In the genomic region with DNA sequence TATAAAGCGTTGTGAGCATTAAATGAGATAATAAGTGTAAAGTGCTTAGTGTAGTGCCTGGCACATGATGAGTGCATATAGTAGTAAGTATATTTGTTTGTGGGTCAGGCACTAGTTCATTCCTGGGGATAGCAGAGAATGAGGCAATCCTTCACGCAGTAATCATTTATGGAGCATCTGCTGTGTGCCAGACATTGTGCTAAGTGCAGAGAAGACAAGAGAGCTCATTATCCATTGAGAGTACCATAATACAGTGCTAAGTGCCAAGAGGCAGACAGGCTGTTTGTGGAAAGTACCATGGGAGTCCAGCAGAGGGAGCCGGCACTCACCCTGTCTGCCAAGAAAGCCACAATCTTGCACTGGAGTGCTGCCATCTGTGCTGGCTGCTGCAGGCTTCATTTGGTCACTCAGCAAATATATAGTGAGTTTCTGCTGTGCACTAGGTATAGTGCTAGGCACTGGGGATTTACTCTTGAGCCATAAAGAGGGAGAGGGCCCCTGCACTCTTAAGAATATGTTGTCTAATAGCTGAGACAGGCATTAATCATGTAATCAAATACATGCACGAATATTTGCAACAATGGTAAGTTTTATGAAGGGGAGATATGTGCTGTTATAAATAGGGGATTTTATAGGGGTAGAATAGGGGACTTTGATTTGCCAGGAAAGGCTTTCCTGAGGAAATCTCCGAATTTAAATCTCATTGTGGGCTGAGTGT, we compare ENCODE assay signal across 8 cellular contexts. TPM values are rescaled to one million over a fixed set of nuclear protein-coding genes. Genes with fewer than 3 reads are reported as not detected.
A peak's percentile ranks its signal among the peaks of the same experiment; 100 is the strongest.
DNase-seq lines count a peak whose midpoint lies in the region; ATAC-seq lines count a peak whose summit lies in the region.

No MANE protein-coding gene starts in this region.

- H3K27me3 Mint-ChIP-seq in activated CD4-positive, alpha-beta T cell treated with anti-CD3 and anti-CD28 coated beads for 36 hours = no peaks in the 10 kb centered on the region

- POLR2A ChIA-PET in activated CD4-positive, alpha-beta T cell treated with anti-CD3 and anti-CD28 coated beads for 36 hours (lab: Charles Lee) = no interaction called here

- in situ Hi-C loops in Caki2 (cut with HindIII; ENCODE audit: low pct_unique_long_range_greater_than_20kb, low sequenced_read_pairs) = no loop called here

- CTCF ChIA-PET in activated CD4-positive, alpha-beta T cell treated with anti-CD3 and anti-CD28 coated beads for 36 hours (lab: Charles Lee) = interaction anchor here (0.6 to 2.9 kb wide), 23 partner anchors 10 to 349 kb away, joined by 3 to 23 read pairs (median 3); a partner anchor contains a TSS

- peak overlapping the region; percentile 49 for H3K27ac Mint-ChIP-seq in activated CD4-positive, alpha-beta T cell treated with anti-CD3 and anti-CD28 coated beads for 36 hours

- no peaks in the 10 kb centered on the region for H3K9me3 Mint-ChIP-seq in activated CD4-positive, alpha-beta T cell treated with anti-CD3 and anti-CD28 coated beads for 36 hours (ENCODE audit: low read depth)

- ATAC-seq in HG02571 (IDR thresholded peaks at IDR 0.05; ENCODE audit: unreplicated experiment) (peak; percentile 54), left lobe of liver (peak; percentile 97), GM21619 (IDR thresholded peaks at IDR 0.05; ENCODE audit: unreplicated experiment) (no peak)
- peak; percentile 72 for ATAC-seq in activated CD4-positive, alpha-beta T cell treated with anti-CD3 and anti-CD28 coated beads for 36 hours

- no peak overlapping the region for H3K4me3 Mint-ChIP-seq in activated CD4-positive, alpha-beta T cell treated with anti-CD3 and anti-CD28 coated beads for 36 hours

- DNase-seq in Caki2 (ENCODE audit: low read depth) (peak; percentile 68), NCI-H510A treated with DMSO at 0.1 percent for 48 hours (lab: John Stamatoyannopoulos, UW) (peak; percentile 84), cerebellar nuclear complex (lab: John Stamatoyannopoulos, UW) (peak; percentile 63 to 74), left lobe of liver (ENCODE audit: low spot score) (peak; percentile 91)
- DNase-seq in activated CD4-positive, alpha-beta T cell treated with anti-CD3 and anti-CD28 coated beads for 36 hours = peak; percentile 83
- DNase-seq in stimulated activated CD4-positive, alpha-beta T cell treated with anti-CD3 and anti-CD28 coated beads, Interleukin-4, amount 100 ng/mL, for 4 hours = peak; percentile 53 to 62

- intact Hi-C loops in activated CD4-positive, alpha-beta T cell treated with anti-CD3 and anti-CD28 coated beads for 36 hours (cut with DNase I, micrococcal nuclease) = no loop called here

- H3K36me3 Mint-ChIP-seq in activated CD4-positive, alpha-beta T cell treated with anti-CD3 and anti-CD28 coated beads for 36 hours (ENCODE audit: low read depth) = peaks cover 53% of the 10 kb centered on the region

- H3K4me1 Mint-ChIP-seq in activated CD4-positive, alpha-beta T cell treated with anti-CD3 and anti-CD28 coated beads for 36 hours = peaks cover 76% of the 10 kb centered on the region

RNA-seq across cellular contexts. Expression of a gene that starts 12.9 kb away (rescaled TPM):
- total RNA-seq in Caki2 (2014; rRNA removed; shearing (Covaris generic); ENCODE audit: low replicate concordance) = 0.51 and 1.0 TPM in 2 replicates
- total RNA-seq in activated CD4-positive, alpha-beta T cell treated with anti-CD3 and anti-CD28 coated beads for 36 hours = 1 to 10 TPM; 3.0 to 4.5 TPM
- total RNA-seq in left lobe of liver = 4.7 TPM

RNA-seq across cellular contexts. Expression of a gene that starts 13.2 kb away (rescaled TPM):
- 345 and 382 TPM in 2 replicates for total RNA-seq in Caki2 (2014; rRNA removed; shearing (Covaris generic); ENCODE audit: low replicate concordance)
- total RNA-seq in activated CD4-positive, alpha-beta T cell treated with anti-CD3 and anti-CD28 coated beads for 36 hours = 100 to 1,000 TPM; 103 to 115 TPM
- total RNA-seq in left lobe of liver = 128 TPM
